In the genomic region with DNA sequence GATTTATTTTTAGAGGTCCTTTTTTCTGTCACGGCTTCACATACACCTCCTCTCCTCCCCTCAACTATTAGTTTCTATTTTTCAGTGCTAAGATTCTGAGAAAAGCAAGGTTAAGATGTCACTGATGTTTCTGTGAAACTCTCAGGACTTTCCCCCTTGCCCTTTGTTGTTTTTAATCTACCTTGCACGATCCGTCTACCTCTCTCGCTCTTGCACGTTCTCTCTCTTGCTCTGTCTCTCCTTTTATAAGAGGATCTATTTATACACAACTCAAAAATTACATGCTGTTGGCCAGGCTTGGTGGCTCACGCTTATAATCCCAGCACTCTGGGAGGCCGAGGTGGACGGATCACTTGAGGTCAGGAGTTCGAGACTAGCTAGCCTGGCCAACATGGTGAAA, we compare ENCODE assay signal across 18 cellular contexts. TPM values are rescaled to one million over a fixed set of nuclear protein-coding genes. Genes with fewer than 3 reads are reported as not detected.
DNase-seq lines count a peak whose midpoint lies in the region; ATAC-seq and TF ChIP-seq lines count a peak whose summit lies in the region.
"Had no signal": no experiment of that assay in that cellular context is flagged by ENCODE, and none has a peak within 500 bp of the region (broad histone marks: within the 10 kb centered on the region; RNA-seq: fewer than 3 reads in every experiment).

No MANE protein-coding gene starts in this region.

- DNase-seq in activated CD4-positive, alpha-beta T cell treated with anti-CD3 and anti-CD28 coated beads for 36 hours = peak; percentile 28
- DNase-seq in activated CD4-positive, alpha-beta T cell treated with anti-CD3 and anti-CD28 coated beads, Interleukin-2, amount 50 U/mL, for 1 hour = no peak
- peak; percentile 69 for DNase-seq in GM13976 (ENCODE audit: low spot score)
- peak; percentile 34 for DNase-seq in activated naive CD4-positive, alpha-beta T cell treated with anti-CD3 and anti-CD28 coated beads for 36 hours
- peak in 1 of 10 donors; percentile 24 for DNase-seq in naive thymus-derived CD8-positive, alpha-beta T cell
- DNase-seq in D341Med (ENCODE audit: low spot score) = no peak
- no peak for DNase-seq in GDM1 (lab: John Stamatoyannopoulos, UW)
- DNase-seq: 8988T; activated gamma-delta T cell treated with Interleukin-2 at 50 U/mL for 16 hours; IMR-90; NCI-H1417 treated with DMSO at 0.1 percent for 48 hours; NCI-H526; nucleus accumbens; stimulated activated naive B cell treated with anti-CD40 and anti-IgM and Interleukin-4, amounts not matched to agents 10 μg/mL and 1 μg/mL and 100 μg/mL, for 72 hours; trophoblast cell had no signal

- peaks cover 55% of the 10 kb centered on the region for H3K4me1 Mint-ChIP-seq in activated CD4-positive, alpha-beta T cell treated with anti-CD3 and anti-CD28 coated beads for 36 hours
- peaks cover 50% of the 10 kb centered on the region for H3K4me1 Mint-ChIP-seq in activated naive CD4-positive, alpha-beta T cell treated with anti-CD3 and anti-CD28 coated beads for 36 hours (ENCODE audit: low read depth)
- H3K4me1 Mint-ChIP-seq in naive thymus-derived CD8-positive, alpha-beta T cell = peaks cover 21 to 55% (median 45%) of the 10 kb centered on the region in 4 donors
- H3K4me1 Mint-ChIP-seq: B cell, brain had no signal

- POLR2A ChIA-PET in activated CD4-positive, alpha-beta T cell treated with anti-CD3 and anti-CD28 coated beads for 36 hours (lab: Charles Lee) = no interaction called here
- POLR2A ChIA-PET in naive thymus-derived CD8-positive, alpha-beta T cell (lab: Charles Lee) = no interaction called here

- H3K4me3 Mint-ChIP-seq in activated CD4-positive, alpha-beta T cell treated with anti-CD3 and anti-CD28 coated beads for 36 hours = peak overlapping the region; percentile 9
- peak overlapping the region; percentile 33 for H3K4me3 Mint-ChIP-seq in activated naive CD4-positive, alpha-beta T cell treated with anti-CD3 and anti-CD28 coated beads for 36 hours
- H3K4me3 Mint-ChIP-seq in naive thymus-derived CD8-positive, alpha-beta T cell = peak overlapping the region in 9 of 10 donors; percentile 15 to 83 (median 49)
- H3K4me3 Mint-ChIP-seq: B cell; brain; stimulated activated naive B cell treated with anti-CD40 and anti-IgM and Interleukin-4, amounts not matched to agents 10 μg/mL and 1 μg/mL and 100 μg/mL, for 72 hours had no signal

- H3K27me3 Mint-ChIP-seq in activated CD4-positive, alpha-beta T cell treated with anti-CD3 and anti-CD28 coated beads for 36 hours = no peaks in the 10 kb centered on the region
- H3K27me3 Mint-ChIP-seq in activated naive CD4-positive, alpha-beta T cell treated with anti-CD3 and anti-CD28 coated beads for 36 hours (ENCODE audit: low read depth) = no peaks in the 10 kb centered on the region
- no peaks in the 10 kb centered on the region for H3K27me3 Mint-ChIP-seq in naive thymus-derived CD8-positive, alpha-beta T cell
- H3K27me3 Mint-ChIP-seq: B cell; stimulated activated naive B cell treated with anti-CD40 and anti-IgM and Interleukin-4, amounts not matched to agents 10 μg/mL and 1 μg/mL and 100 μg/mL, for 72 hours had no signal

- H3K27ac Mint-ChIP-seq in activated CD4-positive, alpha-beta T cell treated with anti-CD3 and anti-CD28 coated beads for 36 hours = peak overlapping the region; percentile 86
- H3K27ac Mint-ChIP-seq in activated naive CD4-positive, alpha-beta T cell treated with anti-CD3 and anti-CD28 coated beads for 36 hours = peak overlapping the region; percentile 90
- H3K27ac Mint-ChIP-seq in naive thymus-derived CD8-positive, alpha-beta T cell = peak overlapping the region; percentile 84 to 98 (median 94)
- H3K27ac Mint-ChIP-seq: B cell; stimulated activated naive B cell treated with anti-CD40 and anti-IgM and Interleukin-4, amounts not matched to agents 10 μg/mL and 1 μg/mL and 100 μg/mL, for 72 hours had no signal

- no peak for TF ChIP-seq CTCF in GM13976 (IDR thresholded peaks at IDR 0.05; ENCODE audit: borderline replicate concordance, control extremely low read depth, extremely low read depth, insufficient read depth, missing control alignments)

- CTCF ChIA-PET in activated CD4-positive, alpha-beta T cell treated with anti-CD3 and anti-CD28 coated beads for 36 hours (lab: Charles Lee) = interaction anchor here (1.2 to 1.5 kb wide), 2 partner anchors 8 to 152 kb away, joined by 3 read pairs; no protein-coding TSS in a partner anchor
- CTCF ChIA-PET in activated naive CD4-positive, alpha-beta T cell treated with anti-CD3 and anti-CD28 coated beads for 36 hours (lab: Charles Lee) = interaction anchor here (1.5 kb wide), 1 partner anchor 9 kb away, joined by 4 read pairs; no protein-coding TSS in a partner anchor

- H3K36me3 Mint-ChIP-seq in activated CD4-positive, alpha-beta T cell treated with anti-CD3 and anti-CD28 coated beads for 36 hours (ENCODE audit: low read depth) = peaks cover 49% of the 10 kb centered on the region
- H3K36me3 Mint-ChIP-seq in activated naive CD4-positive, alpha-beta T cell treated with anti-CD3 and anti-CD28 coated beads for 36 hours (ENCODE audit: low read depth) = peaks cover 36% of the 10 kb centered on the region
- peaks cover 0 to 56% (median 28%) of the 10 kb centered on the region in 3 donors for H3K36me3 Mint-ChIP-seq in naive thymus-derived CD8-positive, alpha-beta T cell

- no peaks in the 10 kb centered on the region for H3K9me3 Mint-ChIP-seq in activated CD4-positive, alpha-beta T cell treated with anti-CD3 and anti-CD28 coated beads for 36 hours (ENCODE audit: low read depth)
- no peaks in the 10 kb centered on the region for H3K9me3 Mint-ChIP-seq in activated naive CD4-positive, alpha-beta T cell treated with anti-CD3 and anti-CD28 coated beads for 36 hours
- H3K9me3 Mint-ChIP-seq in naive thymus-derived CD8-positive, alpha-beta T cell = no peaks in the 10 kb centered on the region
- H3K9me3 Mint-ChIP-seq: brain; stimulated activated naive B cell treated with anti-CD40 and anti-IgM and Interleukin-4, amounts not matched to agents 10 μg/mL and 1 μg/mL and 100 μg/mL, for 72 hours had no signal

- peak; percentile 75 for ATAC-seq in activated CD4-positive, alpha-beta T cell treated with anti-CD3 and anti-CD28 coated beads for 36 hours
- ATAC-seq in naive thymus-derived CD8-positive, alpha-beta T cell = no peak
- no peak for ATAC-seq in HG03565 (IDR thresholded peaks at IDR 0.05; ENCODE audit: unreplicated experiment)
- ATAC-seq: stimulated activated naive B cell treated with anti-CD40 and anti-IgM and Interleukin-4, amounts not matched to agents 10 μg/mL and 1 μg/mL and 100 μg/mL, for 72 hours had no signal

- in situ Hi-C loops in GM13976 (cut with MboI; ENCODE audit: low sequenced_read_pairs, unreplicated experiment) = no loop called here

- intact Hi-C loops in activated CD4-positive, alpha-beta T cell treated with anti-CD3 and anti-CD28 coated beads for 36 hours (cut with DNase I, micrococcal nuclease) = loop anchor here (2.0 to 5.0 kb wide), 2 partner anchors 151 to 157 kb away; partner anchors contain the start of gene WDR81 (in 1 of the 2)
- intact Hi-C loops in activated naive CD4-positive, alpha-beta T cell treated with anti-CD3 and anti-CD28 coated beads for 36 hours (cut with micrococcal nuclease) = no loop called here

RNA-seq across cellular contexts. Expression of gene RPA1, which starts 43.6 kb away (rescaled TPM):
- total RNA-seq in activated CD4-positive, alpha-beta T cell treated with anti-CD3 and anti-CD28 coated beads for 36 hours = 100 to 1,000 TPM; 134 to 191 TPM
- total RNA-seq in activated naive CD4-positive, alpha-beta T cell treated with anti-CD3 and anti-CD28 coated beads for 36 hours = 100 to 1,000 TPM; 177 to 188 TPM
- total RNA-seq in naive thymus-derived CD8-positive, alpha-beta T cell = 100 to 1,000 TPM; 104 to 105 TPM
- 10 to 100 TPM; 79.4 to 89.7 (median 84.5) TPM for polyA plus RNA-seq in naive thymus-derived CD8-positive, alpha-beta T cell

RNA-seq across cellular contexts. Expression of gene SMYD4, which starts 43.7 kb away (rescaled TPM):
- 10 to 100 TPM; 19.7 to 19.8 TPM for total RNA-seq in activated CD4-positive, alpha-beta T cell treated with anti-CD3 and anti-CD28 coated beads for 36 hours
- 10 to 100 TPM; 18.7 to 22.0 TPM for total RNA-seq in activated naive CD4-positive, alpha-beta T cell treated with anti-CD3 and anti-CD28 coated beads for 36 hours
- 10 to 100 TPM; 35.7 to 41.4 TPM for total RNA-seq in naive thymus-derived CD8-positive, alpha-beta T cell
- polyA plus RNA-seq in naive thymus-derived CD8-positive, alpha-beta T cell = 10 to 100 TPM; 10.8 to 16.9 (median 12.7) TPM

Comparison
In these comparisons a context has a peak if more than half of its experiments do, and no peak if none do; other contexts are left out.
1. DNase-seq: peak in activated CD4-positive, alpha-beta T cell treated with anti-CD3 and anti-CD28 coated beads for 36 hours (single experiment), GM13976 (single experiment) and activated naive CD4-positive, alpha-beta T cell treated with anti-CD3 and anti-CD28 coated beads for 36 hours (single experiment); none in activated CD4-positive, alpha-beta T cell treated with anti-CD3 and anti-CD28 coated beads, Interleukin-2, amount 50 U/mL, for 1 hour (single experiment), D341Med (single experiment) and GDM1 (single experiment).
2. Peak in every context shown above with its lines, with median percentiles within 50 percentile points of each other: H3K27ac Mint-ChIP-seq and H3K4me3 Mint-ChIP-seq.